15 cellular contexts compared by ENCODE assay signal in genomic region chr11:70205766-70206165, GRCh38. TPM values are rescaled to one million over a fixed set of nuclear protein-coding genes. Genes with fewer than 3 reads are reported as not detected.
DNase-seq lines count a peak whose midpoint lies in the region; ATAC-seq, FAIRE-seq and TF ChIP-seq lines count a peak whose summit lies in the region.
"Had no signal": no experiment of that assay in that cellular context is flagged by ENCODE, and none has a peak within 500 bp of the region (broad histone marks: within the 10 kb centered on the region; RNA-seq: fewer than 3 reads in every experiment).

No MANE protein-coding gene starts in this region.

- H3K36me3 ChIP-seq in CD8-positive, alpha-beta memory T cell (ENCODE audit: insufficient read depth, low read length), result peaks cover 36% of the 10 kb centered on the region
- H3K36me3 ChIP-seq in GM12878 (ENCODE audit: control insufficient read depth in 2 of 2, insufficient read depth in 2 of 2, low read length in 1 of 2), result peaks cover 7 to 13% of the 10 kb centered on the region in 2 experiments

- H3K9me3 Mint-ChIP-seq in CD8-positive, alpha-beta memory T cell, result no peaks in the 10 kb centered on the region
- no peaks in the 10 kb centered on the region for H3K9me3 Mint-ChIP-seq in IgD-negative memory B cell
- H3K9me3 Mint-ChIP-seq in natural killer cell treated with Interleukin-12 subunit alpha and Interleukin-12 subunit beta and Interleukin-15 and Interleukin-18, amount 100 ng/mL, for 72 hours, result no peaks in the 10 kb centered on the region

- H2AFZ ChIP-seq in GM12878 (ENCODE audit: control insufficient read depth, low read depth, low read length), result no peak overlapping the region

- no peak for TF ChIP-seq POLR2A in GM12878 (IDR thresholded peaks at IDR 0.05; ENCODE audit: low read depth, low read length)

- H3K79me2 ChIP-seq in GM12878 (ENCODE audit: control insufficient read depth, insufficient read depth, low read length), result peaks cover 27% of the 10 kb centered on the region

- RAD21 ChIA-PET in GM12878 (lab: Charles Lee; ENCODE audit: unreplicated experiment), result no interaction called here

- in situ Hi-C loops in GM12878 (cut with MboI), result no loop called here

- peaks cover 40% of the 10 kb centered on the region for H3K4me1 ChIP-seq in CD8-positive, alpha-beta memory T cell (ENCODE audit: insufficient read depth, low read length)
- H3K4me1 ChIP-seq in GM12878 (ENCODE audit: control insufficient read depth, insufficient read depth, low read length), result peaks cover 12% of the 10 kb centered on the region

- peaks cover 6 to 70% (median 14%) of the 10 kb centered on the region in 3 donors for H3K36me3 Mint-ChIP-seq in CD8-positive, alpha-beta memory T cell
- H3K36me3 Mint-ChIP-seq in IgD-negative memory B cell, result peaks cover 6% of the 10 kb centered on the region
- H3K36me3 Mint-ChIP-seq in natural killer cell treated with Interleukin-12 subunit alpha and Interleukin-12 subunit beta and Interleukin-15 and Interleukin-18, amount 100 ng/mL, for 72 hours, result peaks cover 21% of the 10 kb centered on the region

- WGBS in GM12878 (ENCODE audit: insufficient coverage, insufficient replicate concordance, low lambda C conversion rate, missing lambda C conversion rate), result 81% methylated on average over 7 of the region's 7 CpGs

- peak overlapping the region; percentile 12; the same call in 1 of the 2 replicates for H3K4me2 ChIP-seq in GM12878 (ENCODE audit: control insufficient read depth, insufficient read depth)

- no peak overlapping the region for H3K4me3 ChIP-seq in CD8-positive, alpha-beta memory T cell (ENCODE audit: low read length)
- no peak overlapping the region for H3K4me3 ChIP-seq in GM12878
- H3K4me3 ChIP-seq: gastroesophageal sphincter, right atrium auricular region had no signal

- no peak for DNase-seq in CD8-positive, alpha-beta memory T cell
- DNase-seq in GM12878 (ENCODE audit: low read depth, low spot score) (no peak), left colon (no peak)
- no peak for DNase-seq in natural killer cell treated with Interleukin-12 subunit alpha and Interleukin-12 subunit beta and Interleukin-15 and Interleukin-18, amount 100 ng/mL, for 72 hours (ENCODE audit: low spot score)
- DNase-seq: COR-L47, NCI-H1436 treated with DMSO at 0.1 percent for 48 hours, NCI-H510A treated with DMSO at 0.1 percent for 48 hours, RPMI8226, T-helper 9 cell had no signal

- H3K27ac ChIP-seq in CD8-positive, alpha-beta memory T cell (ENCODE audit: low read depth, low read length), result no peak overlapping the region
- H3K27ac ChIP-seq in GM12878 (ENCODE audit: control insufficient read depth, insufficient read depth), result no peak overlapping the region
- H3K27ac ChIP-seq: gastroesophageal sphincter, right atrium auricular region had no signal

- TF ChIP-seq EP300 in GM12878 (IDR thresholded peaks at IDR 0.05; ENCODE audit: borderline replicate concordance in 1 of 2, control insufficient read depth in 1 of 2, low read depth in 2 of 2, low read length in 2 of 2), result no peak

- ATAC-seq in GM12878 (no peak), HG02588 (IDR thresholded peaks at IDR 0.05; ENCODE audit: unreplicated experiment) (no peak), left colon (no peak), HG02623 (IDR thresholded peaks at IDR 0.05; ENCODE audit: unreplicated experiment) (no peak)
- ATAC-seq in natural killer cell treated with Interleukin-12 subunit alpha and Interleukin-12 subunit beta and Interleukin-15 and Interleukin-18, amount 100 ng/mL, for 72 hours, result no peak
- ATAC-seq: gastroesophageal sphincter had no signal

- H3K4me3 Mint-ChIP-seq in CD8-positive, alpha-beta memory T cell, result peak overlapping the region; percentile 62 to 99 (median 97)
- peak overlapping the region in 3 of 4 donors; percentile 47 to 98 (median 58) for H3K4me3 Mint-ChIP-seq in IgD-negative memory B cell
- peak overlapping the region; percentile 97 for H3K4me3 Mint-ChIP-seq in natural killer cell treated with Interleukin-12 subunit alpha and Interleukin-12 subunit beta and Interleukin-15 and Interleukin-18, amount 100 ng/mL, for 72 hours

- peaks cover 52 to 70% (median 58%) of the 10 kb centered on the region in 3 donors for H3K4me1 Mint-ChIP-seq in CD8-positive, alpha-beta memory T cell
- H3K4me1 Mint-ChIP-seq in IgD-negative memory B cell, result peaks cover 11 to 28% (median 27%) of the 10 kb centered on the region in 3 donors
- peaks cover 48 to 54% of the 10 kb centered on the region in 2 donors for H3K4me1 Mint-ChIP-seq in natural killer cell treated with Interleukin-12 subunit alpha and Interleukin-12 subunit beta and Interleukin-15 and Interleukin-18, amount 100 ng/mL, for 72 hours (ENCODE audit: low read depth in 2 of 2)

- H3K27me3 ChIP-seq in CD8-positive, alpha-beta memory T cell (ENCODE audit: insufficient read depth, low read length, poor library complexity, severe bottlenecking), result no peaks in the 10 kb centered on the region
- H3K27me3 ChIP-seq in GM12878 (replicated peaks in 1 of 2; ENCODE audit: control insufficient read depth in 2 of 2, insufficient read depth in 2 of 2, low read length in 1 of 2), result no peaks in the 10 kb centered on the region
- H3K27me3 ChIP-seq: right atrium auricular region had no signal

- intact Hi-C loops in GM12878 (cut with micrococcal nuclease; ENCODE audit: unreplicated experiment) (loop anchor here (10.0 kb wide), 1 partner anchor 119 kb away; no protein-coding TSS in a partner anchor), left colon (cut with DNase I, micrococcal nuclease) (no loop called here)

- H3K27me3 Mint-ChIP-seq in CD8-positive, alpha-beta memory T cell, result no peaks in the 10 kb centered on the region
- H3K27me3 Mint-ChIP-seq in IgD-negative memory B cell, result no peaks in the 10 kb centered on the region
- no peaks in the 10 kb centered on the region for H3K27me3 Mint-ChIP-seq in natural killer cell treated with Interleukin-12 subunit alpha and Interleukin-12 subunit beta and Interleukin-15 and Interleukin-18, amount 100 ng/mL, for 72 hours

- SMC1A ChIA-PET in GM12878 (lab: Charles Lee; ENCODE audit: uncharacterized antibody, unreplicated experiment), result no interaction called here

- peaks cover 6% of the 10 kb centered on the region; the same call in 1 of the 2 replicates for H4K20me1 ChIP-seq in GM12878 (ENCODE audit: control insufficient read depth, insufficient read depth)

- CTCF ChIA-PET in CD8-positive, alpha-beta memory T cell (lab: Charles Lee), result interaction anchor here (1.2 to 2.0 kb wide), 2 partner anchors 8 to 10 kb away, joined by 3 to 5 read pairs; no protein-coding TSS in a partner anchor
- CTCF ChIA-PET in GM12878 (lab: Yijun Ruan, JAX), result interaction anchor here (1.6 to 2.1 kb wide), 2 partner anchors 9 to 60 kb away, joined by 6 to 8 read pairs; no protein-coding TSS in a partner anchor

- peak overlapping the region; percentile 86 to 99 (median 97) for H3K27ac Mint-ChIP-seq in CD8-positive, alpha-beta memory T cell
- H3K27ac Mint-ChIP-seq in IgD-negative memory B cell, result peak overlapping the region in 1 of 3 donors; percentile 36
- H3K27ac Mint-ChIP-seq in natural killer cell treated with Interleukin-12 subunit alpha and Interleukin-12 subunit beta and Interleukin-15 and Interleukin-18, amount 100 ng/mL, for 72 hours, result peak overlapping the region; percentile 98

- H3K9ac ChIP-seq in GM12878 (ENCODE audit: control insufficient read depth, insufficient read depth, low read length), result no peak overlapping the region

- no peak for TF ChIP-seq RAD21 in GM12878 (IDR thresholded peaks at IDR 0.05; ENCODE audit: insufficient read depth, low read depth, low read length)

- BruUV-seq in GM12878 (replicated peaks; lab: Mats Ljungman, UMichigan), result no TSS peak

- H3K9me3 ChIP-seq in CD8-positive, alpha-beta memory T cell (ENCODE audit: low read length), result no peaks in the 10 kb centered on the region
- H3K9me3 ChIP-seq in GM12878 (replicated peaks; ENCODE audit: control insufficient read depth, insufficient read depth, low read length), result no peaks in the 10 kb centered on the region
- H3K9me3 ChIP-seq: gastroesophageal sphincter, right atrium auricular region had no signal

- no peak for FAIRE-seq in GM12878 (lab: Jason Lieb, UNC)
- FAIRE-seq: islet of Langerhans had no signal

- TF ChIP-seq CTCF in GM12878 (IDR thresholded peaks at IDR 0.05 in 2 of 3, conservative IDR thresholded peaks at IDR 0.05 in 1 of 3; ENCODE audit: control insufficient read depth in 2 of 3, extremely low read depth in 1 of 3, insufficient read depth in 1 of 3, low read depth in 3 of 3, low read length in 3 of 3), result no peak

- POLR2A ChIA-PET in CD8-positive, alpha-beta memory T cell (lab: Charles Lee), result no interaction called here
- POLR2A ChIA-PET in GM12878 (lab: Charles Lee), result no interaction called here

TF ChIP-seq in GM12878, 131 proteins besides CTCF, POLR2A, EP300 and RAD21 (continues in another document):
- peak; percentile 18; the same call in 1 of the 2 replicates for TF ChIP-seq MTA3 (IDR thresholded peaks at IDR 0.05; ENCODE audit: borderline replicate concordance, low read length)

RNA-seq across cellular contexts. Expression of gene FADD, which starts 2.7 kb away (rescaled TPM):
- 10 to 100 TPM; 38.5 to 39.4 TPM for total RNA-seq in CD8-positive, alpha-beta memory T cell
- 22.9 TPM for polyA plus RNA-seq in CD8-positive, alpha-beta memory T cell
- polyA plus RNA-seq in IgD-negative memory B cell (21.0 TPM), GM12878 (2011; rRNA removed) (16.2 and 21.8 TPM in 2 replicates), GM12878 (2014; fragmentation: Illumina TruSeq; extraction: Trizol) (12.4 and 18.7 TPM in 2 replicates), GM12878 (2014; fragmentation: Nextera tagmentation; extraction: Ambion mirVana) (under 1 TPM; 0.32 to 0.88 TPM), GM12878 (2014; rRNA removed) (36.8 and 43.1 TPM in 2 replicates), GM12878 (2016; fragmentation: Nextera tagmentation; extraction: Ambion mirVana) (10 to 100 TPM; 35.8 to 38.7 TPM)
- 15.8 and 18.2 TPM in 2 replicates for total RNA-seq in GM12878 (2013; cell fraction: nucleolus; rRNA removed)
- total RNA-seq in GM12878 (2014; rRNA removed) (20.7 and 21.9 TPM in 2 replicates), GM12878 (2014; rRNA removed; fragmentation: Illumina TruSeq; extraction: Trizol) (18.8 and 21.2 TPM in 2 replicates), GM12878 (2021) (31.2 and 32.7 TPM in 2 replicates), left colon (10 to 100 TPM; 32.1 to 33.2 TPM)
- polyA plus RNA-seq in GM12878 (2011; ENCODE audit: low read depth), result 10.8 TPM
- polyA plus RNA-seq in GM12878 (2011; cell fraction: cytosol; rRNA removed), result 20.2 and 26.4 TPM in 2 replicates
- polyA plus RNA-seq in GM12878 (2011; cell fraction: nucleus; rRNA removed), result 13.0 and 14.5 TPM in 2 replicates
- 13.6 and 18.2 TPM in 2 replicates for polyA plus RNA-seq in GM12878 (2012)
- polyA minus RNA-seq in GM12878 (2011; rRNA and poly(A)+ RNA removed), result 18.1 and 24.3 TPM in 2 replicates
- polyA minus RNA-seq in GM12878 (2011; cell fraction: cytosol; rRNA and poly(A)+ RNA removed), result 7.9 and 8.4 TPM in 2 replicates
- polyA minus RNA-seq in GM12878 (2011; cell fraction: nucleus; rRNA and poly(A)+ RNA removed), result 13.2 and 18.3 TPM in 2 replicates
- total RNA-seq in natural killer cell treated with Interleukin-12 subunit alpha and Interleukin-12 subunit beta and Interleukin-15 and Interleukin-18, amount 100 ng/mL, for 72 hours, result 10 to 100 TPM; 30.9 to 32.3 TPM
